22 cellular contexts compared by ENCODE assay signal in the genomic region with DNA sequence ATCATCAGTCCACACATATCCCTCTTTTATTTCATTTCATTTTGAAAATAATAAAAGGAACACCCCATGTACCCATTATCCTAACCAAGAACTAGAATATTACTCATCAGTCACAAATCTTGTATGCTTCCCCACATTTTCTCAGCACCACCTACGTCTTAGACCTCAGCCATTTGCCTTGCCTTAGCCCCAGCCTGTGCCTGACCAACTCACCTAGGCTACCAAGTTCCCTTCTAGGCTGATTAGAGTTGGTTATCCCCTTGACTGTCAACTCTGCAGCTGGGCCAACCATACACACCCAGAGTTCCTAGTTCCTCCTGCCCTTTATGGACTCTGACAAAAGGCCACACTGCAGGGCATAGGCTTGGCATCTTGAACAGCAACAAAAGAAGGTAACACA.
"Had no signal": no experiment of that assay in that cellular context is flagged by ENCODE, and none has a peak within 500 bp of the region (broad histone marks: within the 10 kb centered on the region; RNA-seq: fewer than 3 reads in every experiment).

No MANE protein-coding gene starts in this region.

- DNase-seq: activated CD4-positive, alpha-beta memory T cell treated with anti-CD3 and anti-CD28 coated beads, Interleukin-2, amount 10 ng/mL, durations not matched to agents 7 days and 5 days; activated CD4-positive, alpha-beta T cell treated with anti-CD3 and anti-CD28 coated beads, Interleukin-2, amount 10 ng/mL, durations not matched to agents 7 days and 5 days; activated CD8-positive, alpha-beta memory T cell treated with anti-CD3 and anti-CD28 coated beads, Interleukin-2, amount 50 U/mL, for 48 hours; activated naive CD4-positive, alpha-beta T cell; activated T-cell treated with anti-CD3 and anti-CD28 coated beads, Interleukin-2, amount 50 U/mL, for 24 hours; effector CD8-positive, alpha-beta T cell; midbrain; naive thymus-derived CD8-positive, alpha-beta T cell; nucleus accumbens; pancreas; retina; stimulated activated CD4-positive, alpha-beta T cell treated with anti-CD3 and anti-CD28 coated beads, Interleukin-4, amount 100 ng/mL, for 24 hours; stimulated activated naive B cell treated with anti-CD40 and anti-IgM and Interleukin-4, amounts not matched to agents 10 μg/mL and 1 μg/mL and 100 μg/mL, for 72 hours; SW 1271; T-helper 9 cell; transverse colon had no signal

- H3K4me3 Mint-ChIP-seq: activated CD4-positive, alpha-beta memory T cell treated with anti-CD3 and anti-CD28 coated beads, Interleukin-2, amount 10 ng/mL, durations not matched to agents 7 days and 5 days; activated CD4-positive, alpha-beta T cell treated with anti-CD3 and anti-CD28 coated beads, Interleukin-2, amount 10 ng/mL, durations not matched to agents 7 days and 5 days; activated T-cell treated with anti-CD3 and anti-CD28 coated beads, Interleukin-2, amount 50 U/mL, for 24 hours; central memory CD8-positive, alpha-beta T cell; dendritic cell treated with granulocyte-macrophage colony-stimulating factor and Interleukin-4, amounts not matched to agents 40 ng/mL and 50 ng/mL, for 4 days; naive thymus-derived CD8-positive, alpha-beta T cell; neural crest cell; stimulated activated naive B cell treated with anti-CD40 and anti-IgM and Interleukin-4, amounts not matched to agents 10 μg/mL and 1 μg/mL and 100 μg/mL, for 72 hours; T-helper 1 cell treated with Interleukin-12 subunit alpha and Interleukin-12 subunit beta and Interleukin-4 antibody, amounts not matched to agents 30 μg/mL and 1 μg/mL, for 36 hours had no signal

- H3K27ac Mint-ChIP-seq: activated CD4-positive, alpha-beta memory T cell treated with anti-CD3 and anti-CD28 coated beads, Interleukin-2, amount 10 ng/mL, durations not matched to agents 7 days and 5 days; activated CD4-positive, alpha-beta T cell treated with anti-CD3 and anti-CD28 coated beads, Interleukin-2, amount 10 ng/mL, durations not matched to agents 7 days and 5 days; activated naive CD4-positive, alpha-beta T cell treated with anti-CD3 and anti-CD28 coated beads, Interleukin-2, amount 50 U/mL, for 72 hours; activated T-cell treated with anti-CD3 and anti-CD28 coated beads, Interleukin-2, amount 50 U/mL, for 24 hours; dendritic cell treated with granulocyte-macrophage colony-stimulating factor and Interleukin-4, amounts not matched to agents 40 ng/mL and 50 ng/mL, for 4 days; naive thymus-derived CD8-positive, alpha-beta T cell; stimulated activated naive B cell treated with anti-CD40 and anti-IgM and Interleukin-4, amounts not matched to agents 10 μg/mL and 1 μg/mL and 100 μg/mL, for 72 hours; T-helper 1 cell treated with Interleukin-12 subunit alpha and Interleukin-12 subunit beta and Interleukin-4 antibody, amounts not matched to agents 30 μg/mL and 1 μg/mL, for 36 hours had no signal

- H3K4me1 Mint-ChIP-seq: activated CD4-positive, alpha-beta memory T cell treated with anti-CD3 and anti-CD28 coated beads, Interleukin-2, amount 10 ng/mL, durations not matched to agents 7 days and 5 days; activated CD4-positive, alpha-beta T cell treated with anti-CD3 and anti-CD28 coated beads, Interleukin-2, amount 10 ng/mL, durations not matched to agents 7 days and 5 days; central memory CD8-positive, alpha-beta T cell; stimulated activated naive B cell treated with anti-CD40 and anti-IgM and Interleukin-4, amounts not matched to agents 10 μg/mL and 1 μg/mL and 100 μg/mL, for 72 hours had no signal

- H3K36me3 Mint-ChIP-seq: stimulated activated naive B cell treated with anti-CD40 and anti-IgM and Interleukin-4, amounts not matched to agents 10 μg/mL and 1 μg/mL and 100 μg/mL, for 72 hours had no signal

- H3K9me3 Mint-ChIP-seq: activated CD4-positive, alpha-beta memory T cell treated with anti-CD3 and anti-CD28 coated beads, Interleukin-2, amount 10 ng/mL, durations not matched to agents 7 days and 5 days; central memory CD8-positive, alpha-beta T cell; dendritic cell treated with granulocyte-macrophage colony-stimulating factor and Interleukin-4, amounts not matched to agents 40 ng/mL and 50 ng/mL, for 4 days; T-helper 1 cell treated with Interleukin-12 subunit alpha and Interleukin-12 subunit beta and Interleukin-4 antibody, amounts not matched to agents 30 μg/mL and 1 μg/mL, for 36 hours had no signal

- ATAC-seq: activated naive CD4-positive, alpha-beta T cell treated with anti-CD3 and anti-CD28 coated beads, Interleukin-2, amount 50 U/mL, for 72 hours; naive thymus-derived CD8-positive, alpha-beta T cell; pancreas; sciatic nerve had no signal
